ENCODE assay signal across 8 cellular contexts in the genomic region with DNA sequence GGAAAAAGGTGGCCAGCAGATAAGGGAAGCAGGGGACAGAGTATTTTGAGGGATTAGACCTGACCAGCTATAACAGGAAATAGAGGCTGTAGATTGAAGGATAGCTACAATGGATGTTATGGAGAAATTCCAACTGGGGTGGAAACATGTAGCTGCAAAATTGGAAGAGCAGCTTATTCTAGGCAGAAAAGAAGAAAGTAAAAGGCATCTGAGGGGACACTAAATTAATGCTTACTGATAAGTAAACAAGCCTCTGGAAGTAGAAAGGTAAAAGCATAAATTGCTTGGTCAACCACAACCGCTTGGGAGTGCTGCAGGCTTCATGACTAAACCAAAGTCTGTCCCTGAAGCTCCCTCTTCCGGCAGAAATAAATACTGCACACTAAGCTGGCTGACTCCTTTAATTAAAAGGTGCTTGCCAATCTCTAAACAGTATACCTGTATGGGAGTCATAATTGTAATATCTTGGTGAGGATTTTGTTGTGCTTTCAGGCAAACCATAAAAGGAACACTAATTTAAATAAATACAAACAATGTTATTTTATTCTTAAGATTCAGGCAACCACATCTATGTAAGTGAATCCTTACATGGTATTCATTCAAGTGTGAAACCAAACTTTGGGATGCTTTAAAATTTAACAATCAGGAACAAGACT. TPM values are rescaled to one million over a fixed set of nuclear protein-coding genes. Genes with fewer than 3 reads are reported as not detected.
DNase-seq lines count a peak whose midpoint lies in the region; ATAC-seq and FAIRE-seq lines count a peak whose summit lies in the region.

No MANE protein-coding gene starts in this region.

- peak; percentile 41 for ATAC-seq in GM19025 (IDR thresholded peaks at IDR 0.05; ENCODE audit: low read depth, unreplicated experiment)
- peak; percentile 60 for ATAC-seq in HG03432 (IDR thresholded peaks at IDR 0.05; ENCODE audit: unreplicated experiment)
- peak; percentile 88 for ATAC-seq in activated CD4-positive, alpha-beta T cell treated with anti-CD3 and anti-CD28 coated beads for 36 hours
- peak; percentile 81 for ATAC-seq in memory B cell (ENCODE audit: low read depth)

- POLR2A ChIA-PET in activated CD4-positive, alpha-beta T cell treated with anti-CD3 and anti-CD28 coated beads for 36 hours (lab: Charles Lee) = interaction anchor here (0.6 to 1.3 kb wide), 3 partner anchors 11 to 33 kb away, joined by 3 to 9 read pairs (median 5); no protein-coding TSS in a partner anchor

- no peaks in the 10 kb centered on the region for H3K9me3 Mint-ChIP-seq in activated CD4-positive, alpha-beta T cell treated with anti-CD3 and anti-CD28 coated beads for 36 hours (ENCODE audit: low read depth)
- no peaks in the 10 kb centered on the region for H3K9me3 Mint-ChIP-seq in memory B cell

- peak overlapping the region; percentile 28 for H3K27ac Mint-ChIP-seq in activated CD4-positive, alpha-beta T cell treated with anti-CD3 and anti-CD28 coated beads for 36 hours
- H3K27ac Mint-ChIP-seq in memory B cell = no peak overlapping the region

- intact Hi-C loops in activated CD4-positive, alpha-beta T cell treated with anti-CD3 and anti-CD28 coated beads for 36 hours (cut with DNase I, micrococcal nuclease) = loop anchor here (1.0 to 10.0 kb wide), 6 partner anchors 33 to 278 kb away; a partner anchor contains a TSS

- H3K4me1 Mint-ChIP-seq in activated CD4-positive, alpha-beta T cell treated with anti-CD3 and anti-CD28 coated beads for 36 hours = peaks cover 25% of the 10 kb centered on the region
- peaks cover 28% of the 10 kb centered on the region for H3K4me1 Mint-ChIP-seq in memory B cell

- peaks cover 16% of the 10 kb centered on the region for H3K36me3 Mint-ChIP-seq in activated CD4-positive, alpha-beta T cell treated with anti-CD3 and anti-CD28 coated beads for 36 hours (ENCODE audit: low read depth)
- peaks cover 7% of the 10 kb centered on the region for H3K36me3 Mint-ChIP-seq in memory B cell

- FAIRE-seq in A204.1 (lab: Jason Lieb, UNC) = peak; percentile 79

- CTCF ChIA-PET in activated CD4-positive, alpha-beta T cell treated with anti-CD3 and anti-CD28 coated beads for 36 hours (lab: Charles Lee) = interaction anchor here (0.6 to 5.0 kb wide), 28 partner anchors 10 to 222 kb away, joined by 3 to 104 read pairs (median 4); no protein-coding TSS in a partner anchor

- no peak overlapping the region for H3K4me3 Mint-ChIP-seq in activated CD4-positive, alpha-beta T cell treated with anti-CD3 and anti-CD28 coated beads for 36 hours
- H3K4me3 Mint-ChIP-seq in memory B cell = no peak overlapping the region

- DNase-seq in activated CD4-positive, alpha-beta T cell treated with anti-CD3 and anti-CD28 coated beads for 36 hours = peak; percentile 93
- peak; percentile 96 for DNase-seq in dermis blood vessel endothelial cell
- DNase-seq in memory B cell (ENCODE audit: low spot score in 2 of 2) = peak; percentile 91 to 95
- peak; percentile 93 for DNase-seq in stimulated activated CD8-positive, alpha-beta memory T cell treated with anti-CD3 and anti-CD28 coated beads, Interleukin-4, amount 100 ng/mL, for 48 hours
- no peak for DNase-seq in GF-D8 (lab: John Stamatoyannopoulos, UW)

- no peaks in the 10 kb centered on the region for H3K27me3 Mint-ChIP-seq in activated CD4-positive, alpha-beta T cell treated with anti-CD3 and anti-CD28 coated beads for 36 hours
- no peaks in the 10 kb centered on the region for H3K27me3 Mint-ChIP-seq in memory B cell

RNA-seq across cellular contexts. Expression of a gene that starts 7.7 kb away (rescaled TPM):
- total RNA-seq in activated CD4-positive, alpha-beta T cell treated with anti-CD3 and anti-CD28 coated beads for 36 hours = 100 to 1,000 TPM; 809 to 936 TPM
- total RNA-seq in dermis blood vessel endothelial cell = 1,840 and 2,354 TPM in 2 replicates

RNA-seq across cellular contexts. Expression of a gene that starts 43.1 kb away (rescaled TPM):
- total RNA-seq in activated CD4-positive, alpha-beta T cell treated with anti-CD3 and anti-CD28 coated beads for 36 hours = 10 to 100 TPM; 22.9 to 24.1 TPM
- 42.5 and 44.1 TPM in 2 replicates for total RNA-seq in dermis blood vessel endothelial cell
